8 cellular contexts compared by ENCODE assay signal in the genomic region with DNA sequence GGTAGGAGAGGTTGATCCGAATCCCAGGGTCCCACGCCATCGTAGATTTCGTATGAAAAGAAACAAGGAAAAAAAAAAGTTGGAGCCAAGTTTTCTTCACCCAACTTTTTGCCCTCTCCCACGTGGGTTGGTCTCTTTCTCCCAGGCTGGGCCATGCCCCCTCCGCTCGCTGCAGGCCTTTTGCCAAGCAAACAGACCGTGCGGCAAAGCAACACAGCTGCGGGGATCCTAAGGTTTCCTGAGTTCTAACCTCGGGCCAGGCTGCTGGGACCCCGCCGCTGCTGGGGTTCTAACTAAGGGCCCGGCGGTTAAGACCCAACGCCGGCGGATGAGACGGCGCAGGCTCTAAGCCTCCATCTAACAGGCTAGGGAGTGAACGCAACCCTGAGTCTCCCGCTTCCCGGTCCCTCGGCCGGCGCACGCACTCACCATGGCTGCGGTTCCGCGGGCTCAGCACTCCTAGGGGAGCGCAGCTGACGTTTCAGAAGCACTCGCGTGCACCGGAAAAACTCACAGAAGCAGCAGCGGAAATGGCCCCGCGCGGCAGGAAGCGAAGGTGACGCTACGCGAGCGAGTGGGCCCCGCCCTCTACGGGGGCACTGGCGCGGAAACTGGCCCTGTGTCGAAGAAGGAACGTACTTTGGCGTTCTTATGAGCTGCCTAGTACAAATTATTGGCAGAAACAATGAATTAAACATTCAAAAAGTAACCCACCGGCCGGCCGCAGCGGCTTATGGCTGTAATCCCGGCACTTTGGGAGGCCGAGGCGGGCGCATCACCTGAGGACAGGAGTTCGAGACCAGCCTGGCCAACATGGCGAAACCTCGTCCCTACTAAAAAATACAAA. TPM values are rescaled to one million over a fixed set of nuclear protein-coding genes. Genes with fewer than 3 reads are reported as not detected.
DNase-seq lines count a peak whose midpoint lies in the region; ATAC-seq and TF ChIP-seq lines count a peak whose summit lies in the region.

A gene (minus strand): TSS at position 503 of the 847 bp plus-strand sequence. CDS start 71 bp downstream, at position 432.

- peaks cover 3 to 5% of the 10 kb centered on the region in 2 donors for H3K36me3 Mint-ChIP-seq in activated T-cell treated with anti-CD3 and anti-CD28 coated beads, Interleukin-2, amount 50 U/mL, for 72 hours (ENCODE audit: insufficient read depth in 2 of 2)

- H3K36me3 ChIP-seq in DND-41 (ENCODE audit: insufficient read depth, low read length) (peaks cover 9% of the 10 kb centered on the region), KOPT-K1 (ENCODE audit: insufficient read depth, low read length) (peaks cover 11% of the 10 kb centered on the region; the same call in 1 of the 2 replicates), esophagus muscularis mucosa (peaks cover 1 to 5% (median 2%) of the 10 kb centered on the region in 4 donors)

- peak within 1 kb of the TSS; percentile 84 for H3K4me2 ChIP-seq in DND-41 (ENCODE audit: insufficient read depth, low read length)

- peak within 1 kb of the TSS; percentile 100 for H3K27ac Mint-ChIP-seq in activated T-cell treated with anti-CD3 and anti-CD28 coated beads, Interleukin-2, amount 50 U/mL, for 72 hours

- H3K27me3 ChIP-seq in DND-41 (ENCODE audit: insufficient read depth, low read length, poor library complexity) (no peaks in the 10 kb centered on the region), esophagus muscularis mucosa (no peaks in the 10 kb centered on the region)

- H3K4me3 ChIP-seq in DND-41 (ENCODE audit: low read depth in 1 of 2, low read length in 2 of 2): peak within 1 kb of the TSS; percentile 97 to 98
- peak within 1 kb of the TSS; percentile 75 to 80 (median 78) for H3K4me3 ChIP-seq in esophagus muscularis mucosa

- no peak for TF ChIP-seq CTCF in DND-41 (IDR thresholded peaks at IDR 0.05; ENCODE audit: borderline replicate concordance, extremely low read depth, low read length, poor library complexity, severe bottlenecking)
- peak in 2 of 3 experiments; percentile 18 to 19 for TF ChIP-seq CTCF in esophagus muscularis mucosa (IDR thresholded peaks at IDR 0.05)

- peak within 1 kb of the TSS; percentile 96 for H2AFZ ChIP-seq in DND-41 (ENCODE audit: low read depth, low read length)

- H3K9me3 Mint-ChIP-seq in activated T-cell treated with anti-CD3 and anti-CD28 coated beads, Interleukin-2, amount 50 U/mL, for 72 hours: no peaks in the 10 kb centered on the region

- WGBS in esophagus muscularis mucosa: under 1% methylated on average over 33 of the region's 62 CpGs

- peaks cover 59% of the 10 kb centered on the region for H3K79me2 ChIP-seq in DND-41 (ENCODE audit: insufficient read depth, low read length)

- peaks cover 16% of the 10 kb centered on the region; the same call in 1 of the 2 replicates for H4K20me1 ChIP-seq in DND-41 (ENCODE audit: insufficient read depth, low read length)

- H3K27me3 Mint-ChIP-seq in activated T-cell treated with anti-CD3 and anti-CD28 coated beads, Interleukin-2, amount 50 U/mL, for 72 hours (ENCODE audit: low read depth): no peaks in the 10 kb centered on the region

- peak; percentile 94 for DNase-seq in DND-41
- peak; percentile 94 for DNase-seq in RKO (ENCODE audit: low spot score)
- DNase-seq in activated T-cell treated with anti-CD3 and anti-CD28 coated beads, Interleukin-2, amount 50 U/mL, for 72 hours: peak; percentile 93 to 95
- DNase-seq in esophagus muscularis mucosa (ENCODE audit: extremely low spot score): peak; percentile 97
- peak; percentile 95 for DNase-seq in myocyte (ENCODE audit: low read depth)
- DNase-seq in stimulated activated CD8-positive, alpha-beta memory T cell treated with anti-CD3 and anti-CD28 coated beads, Interleukin-7, amount 100 ng/mL, for 4 hours (ENCODE audit: low read depth in 2 of 2): peak; percentile 85 to 89

- intact Hi-C loops in esophagus muscularis mucosa (cut with DNase I): no loop called here

- ATAC-seq in DND-41 (ENCODE audit: insufficient read depth, low read depth) (peak; percentile 94), GM21737 (IDR thresholded peaks at IDR 0.05; ENCODE audit: unreplicated experiment) (peak; percentile 81)
- ATAC-seq in activated T-cell treated with anti-CD3 and anti-CD28 coated beads, Interleukin-2, amount 50 U/mL, for 72 hours (replicated peaks in 1 of 2): peak; percentile 99

- H3K4me1 ChIP-seq in DND-41 (ENCODE audit: insufficient read depth, low read length): peaks cover 40% of the 10 kb centered on the region
- H3K4me1 ChIP-seq in esophagus muscularis mucosa: peaks cover 14 to 35% (median 23%) of the 10 kb centered on the region in 4 donors

- peaks cover 38% of the 10 kb centered on the region for H3K4me1 Mint-ChIP-seq in activated T-cell treated with anti-CD3 and anti-CD28 coated beads, Interleukin-2, amount 50 U/mL, for 72 hours (ENCODE audit: low read depth)

- peak within 1 kb of the TSS; percentile 92 for H3K4me3 Mint-ChIP-seq in activated T-cell treated with anti-CD3 and anti-CD28 coated beads, Interleukin-2, amount 50 U/mL, for 72 hours

- TF ChIP-seq POLR2A in esophagus muscularis mucosa (IDR thresholded peaks at IDR 0.05; ENCODE audit: low read depth): peak; percentile 55

- no peak for TF ChIP-seq EP300 in esophagus muscularis mucosa (IDR thresholded peaks at IDR 0.05)

- H3K9me3 ChIP-seq in DND-41 (ENCODE audit: insufficient read depth, low read length, severe bottlenecking) (no peaks in the 10 kb centered on the region), KOPT-K1 (ENCODE audit: insufficient read depth, low read length, poor library complexity, severe bottlenecking) (no peaks in the 10 kb centered on the region), esophagus muscularis mucosa (no peaks in the 10 kb centered on the region)

- peak within 1 kb of the TSS; percentile 97 for H3K9ac ChIP-seq in DND-41 (ENCODE audit: low read depth, low read length)

- H3K27ac ChIP-seq in DND-41 (ENCODE audit: low read length) (peak within 1 kb of the TSS; percentile 96), KOPT-K1 (ENCODE audit: low read depth, low read length, poor library complexity, severe bottlenecking) (peak within 1 kb of the TSS; percentile 85), esophagus muscularis mucosa (replicated peaks in 1 of 4) (peak within 1 kb of the TSS; percentile 96 to 97 (median 96))

RNA-seq across cellular contexts. Expression of the gene that starts here (rescaled TPM):
- total RNA-seq in activated T-cell treated with anti-CD3 and anti-CD28 coated beads, Interleukin-2, amount 50 U/mL, for 72 hours: 100 to 1,000 TPM; 187 to 210 TPM
- total RNA-seq in esophagus muscularis mucosa: 100 to 1,000 TPM in 2 of 4 donors, 10 to 100 TPM in 2; 79.7 to 115 (median 93.3) TPM
- total RNA-seq in myocyte: 129 and 137 TPM in 2 replicates
- polyA plus RNA-seq in myocyte (2012): 158 TPM

Comparison
In these comparisons a context has a peak if more than half of its experiments do, and no peak if none do; other contexts are left out.
1. Peak in every context shown above with its lines: DNase-seq, ATAC-seq, H3K4me3 ChIP-seq and H3K27ac ChIP-seq.